In genomic region chr17:16406742-16407674, GRCh38 we compare ENCODE assay signal across 8 cellular contexts. TPM values are rescaled to one million over a fixed set of nuclear protein-coding genes. Genes with fewer than 3 reads are reported as not detected.
DNase-seq lines count a peak whose midpoint lies in the region; ATAC-seq and TF ChIP-seq lines count a peak whose summit lies in the region.

No MANE protein-coding gene starts in this region.

- no peaks in the 10 kb centered on the region for H4K20me1 ChIP-seq in PC-9 (ENCODE audit: insufficient read depth)

- no peaks in the 10 kb centered on the region for H3K27me3 ChIP-seq in PC-9 (ENCODE audit: insufficient read depth, low read depth)

- no TSS peak for BruUV-seq in PC-9 (replicated peaks; lab: Mats Ljungman, UMichigan)

- peaks cover 7% of the 10 kb centered on the region; the same call in 1 of the 2 replicates for H3F3A ChIP-seq in PC-9 (ENCODE audit: insufficient read depth, low read depth)

- no peaks in the 10 kb centered on the region for H3K9me3 Mint-ChIP-seq in natural killer cell

- no peaks in the 10 kb centered on the region for H3K36me3 Mint-ChIP-seq in natural killer cell

- peaks cover 9 to 15% of the 10 kb centered on the region in 2 donors for H3K27me3 Mint-ChIP-seq in natural killer cell (ENCODE audit: low read depth in 2 of 2)

- H3K4me3 ChIP-seq in PC-9, result peak overlapping the region; percentile 31; the same call in 1 of the 2 replicates

- H3K36me3 ChIP-seq in PC-9 (ENCODE audit: low read depth), result no peaks in the 10 kb centered on the region

- H3K27ac ChIP-seq in PC-9, result no peak overlapping the region

- H3K4me1 Mint-ChIP-seq in natural killer cell, result peaks cover 6 to 12% of the 10 kb centered on the region in 2 donors

- DNase-seq in DMS79 treated with DMSO at 0.1 percent for 48 hours (lab: John Stamatoyannopoulos, UW) (peak; percentile 16), DMS79 (lab: John Stamatoyannopoulos, UW) (no peak), PC-9 (peak in 1 of 2 experiments; percentile 27), natural killer cell (no peak), MV-4-11 (lab: John Stamatoyannopoulos, UW) (no peak)

- no peaks in the 10 kb centered on the region for H3K9me3 ChIP-seq in PC-9 (ENCODE audit: insufficient read depth, low read depth)

- no peaks in the 10 kb centered on the region for H3K79me2 ChIP-seq in PC-9 (ENCODE audit: low read depth)

- ATAC-seq in esophagus mucosa (peak; percentile 33), natural killer cell (peak in 2 of 3 donors; percentile 21 to 29), GM18511 (IDR thresholded peaks at IDR 0.05; ENCODE audit: unreplicated experiment) (no peak), GM18858 (IDR thresholded peaks at IDR 0.05; ENCODE audit: unreplicated experiment) (no peak)

- CTCF ChIA-PET in PC-9 (lab: Charles Lee), result interaction anchor here (0.6 kb wide), 1 partner anchor 515 kb away, joined by 13 read pairs; no protein-coding TSS in a partner anchor

- POLR2A ChIA-PET in PC-9 (lab: Charles Lee; ENCODE audit: unreplicated experiment), result interaction anchor here (0.6 kb wide), 1 partner anchor 26 kb away, joined by 17 read pairs; the partner anchor contains the start of gene UBB

- peak overlapping the region in 1 of 2 donors; percentile 75 for H3K27ac Mint-ChIP-seq in natural killer cell

- intact Hi-C loops in PC-9 (cut with micrococcal nuclease; ENCODE audit: unreplicated experiment), result no loop called here
- intact Hi-C loops in natural killer cell (cut with micrococcal nuclease), result no loop called here

- H3K9me2 ChIP-seq in PC-9 (ENCODE audit: insufficient read depth), result no peaks in the 10 kb centered on the region

- TF ChIP-seq CTCF in PC-9 (conservative IDR thresholded peaks at IDR 0.05) (no peak), natural killer cell (IDR thresholded peaks at IDR 0.05) (no peak)

- H3K4me1 ChIP-seq in PC-9 (replicated peaks; ENCODE audit: insufficient read depth), result no peaks in the 10 kb centered on the region

- no peak overlapping the region for H2AFZ ChIP-seq in PC-9

- H3K4me2 ChIP-seq in PC-9, result peak overlapping the region; percentile 28; the same call in 1 of the 2 replicates

- H3K4me3 Mint-ChIP-seq in natural killer cell, result peak overlapping the region; percentile 59

RNA-seq across cellular contexts. Expression of gene TRPV2, which starts 8.4 kb away (rescaled TPM):
- 3.1 and 5.3 TPM in 2 replicates for total RNA-seq in PC-9 (2021)
- 2.7 TPM for total RNA-seq in esophagus mucosa
- total RNA-seq in natural killer cell, result 100 to 1,000 TPM; 138 to 163 (median 147) TPM

RNA-seq across cellular contexts. Expression of gene UBB, which starts 26.1 kb away (rescaled TPM):
- total RNA-seq in PC-9 (2021), result 2,044 and 2,361 TPM in 2 replicates
- total RNA-seq in esophagus mucosa, result 475 TPM
- 1,000 to 10,000 TPM; 1,492 to 1,665 (median 1,530) TPM for total RNA-seq in natural killer cell

RNA-seq across cellular contexts. Expression of gene CENPV, which starts 53.7 kb away (rescaled TPM):
- total RNA-seq in PC-9 (2021) (12.6 and 18.1 TPM in 2 replicates), esophagus mucosa (1.2 TPM), natural killer cell (10 to 100 TPM; 11.3 to 20.0 (median 15.1) TPM)

Comparison
In these comparisons a context has a peak if more than half of its experiments do, and no peak if none do; other contexts are left out.
1. ATAC-seq: peak in esophagus mucosa (single experiment) and natural killer cell (2 of 3); none in GM18511 (single experiment) and GM18858 (single experiment).
2. RNA of gene TRPV2, which starts 8.4 kb away (total RNA-seq): 138 to 163 TPM in natural killer cell; 3.1 to 5.3 TPM in PC-9 and 2.7 TPM in esophagus mucosa (single experiment); every median in the first group is over 10 times any median in the second.